9 cellular contexts compared by ENCODE assay signal in genomic region chr21:45555557-45556301, GRCh38. TPM values are rescaled to one million over a fixed set of nuclear protein-coding genes. Genes with fewer than 3 reads are reported as not detected.
DNase-seq lines count a peak whose midpoint lies in the region; ATAC-seq, FAIRE-seq and TF ChIP-seq lines count a peak whose summit lies in the region.
"Had no signal": no experiment of that assay in that cellular context is flagged by ENCODE, and none has a peak within 500 bp of the region (broad histone marks: within the 10 kb centered on the region; RNA-seq: fewer than 3 reads in every experiment).

No MANE protein-coding gene starts in this region.

- H3K4me3 ChIP-seq in SJSA1 (peak overlapping the region; percentile 43), osteoblast (ENCODE audit: insufficient read depth, low read length) (peak overlapping the region; percentile 72)

- H3K36me3 ChIP-seq in SJSA1 (peaks cover 30% of the 10 kb centered on the region), osteoblast (ENCODE audit: insufficient read depth, low read length) (no peaks in the 10 kb centered on the region)

- intact Hi-C loops in Right ventricle myocardium superior (cut with DNase I) = loop anchor here (5.0 to 10.0 kb wide), 3 partner anchors 37 to 369 kb away; no protein-coding TSS in a partner anchor

- peak; percentile 90 for TF ChIP-seq CTCF in osteoblast (IDR thresholded peaks at IDR 0.05; ENCODE audit: extremely low read depth, low read depth, low read length)

- peaks cover 32% of the 10 kb centered on the region for H3K4me1 ChIP-seq in SJSA1 (replicated peaks)
- H3K4me1 ChIP-seq in osteoblast (ENCODE audit: insufficient read depth, low read length) = peaks cover 6% of the 10 kb centered on the region

- no peak for FAIRE-seq in GM19239 (lab: Jason Lieb, UNC)
- FAIRE-seq: islet of Langerhans had no signal

- peak overlapping the region; percentile 92 for H3K4me2 ChIP-seq in osteoblast (ENCODE audit: insufficient read depth, low read length)

- peak overlapping the region; percentile 87 for H2AFZ ChIP-seq in osteoblast (ENCODE audit: low read length)

- WGBS in adipose tissue, 3 donors = 1 to 8% (median 2%) methylated on average over 43 to 62 of the region's 62 CpGs

- H3K9me3 ChIP-seq in SJSA1 (replicated peaks) = no peaks in the 10 kb centered on the region
- no peaks in the 10 kb centered on the region for H3K9me3 ChIP-seq in osteoblast (ENCODE audit: low read depth, low read length)

- ATAC-seq in Right ventricle myocardium superior (ENCODE audit: poor library complexity) = peak; percentile 89
- no peak for ATAC-seq in HG02884 (IDR thresholded peaks at IDR 0.05; ENCODE audit: unreplicated experiment)

- DNase-seq in GM04503 (ENCODE audit: low read depth) (peak; percentile 64), HT-29 (ENCODE audit: low spot score) (peak; percentile 86), SJSA1 (ENCODE audit: low read depth in 1 of 2, low spot score in 2 of 2) (peak; percentile 86 to 91), Right ventricle myocardium superior (peak; percentile 84), osteoblast (ENCODE audit: insufficient read length, low spot score, missing footprints) (peak; percentile 99), GM19239 (ENCODE audit: insufficient read length, low spot score) (no peak)

- peak overlapping the region; percentile 80 for H3K27ac ChIP-seq in SJSA1
- H3K27ac ChIP-seq in adipose tissue (ENCODE audit: low read depth, low read length) = peak overlapping the region; percentile 22
- H3K27ac ChIP-seq in osteoblast (ENCODE audit: low read depth, low read length) = peak overlapping the region; percentile 76

- no peaks in the 10 kb centered on the region for H3K79me2 ChIP-seq in osteoblast (ENCODE audit: insufficient read depth, low read length)

- H3K27me3 ChIP-seq in SJSA1 (replicated peaks) (no peaks in the 10 kb centered on the region), osteoblast (ENCODE audit: insufficient read depth, low read length) (peaks cover 3% of the 10 kb centered on the region)

- no peaks in the 10 kb centered on the region for H4K20me1 ChIP-seq in osteoblast (ENCODE audit: insufficient read depth, low read length)

RNA-seq across cellular contexts. Expression of gene SLC19A1, which starts 13.5 kb away (rescaled TPM):
- total RNA-seq in HT-29 (2014; rRNA removed; shearing (Covaris generic)) = 56.7 and 67.4 TPM in 2 replicates
- 12.7 and 18.0 TPM in 2 replicates for total RNA-seq in SJSA1 (2014; rRNA removed; shearing (Covaris generic))
- polyA plus RNA-seq in adipose tissue = 10 to 100 TPM in 1 of 3 donors, 1 to 10 TPM in 2; 7.0 to 24.2 (median 9.3) TPM
- 6.9 TPM for total RNA-seq in Right ventricle myocardium superior
- 2.9 and 3.2 TPM in 2 replicates for total RNA-seq in osteoblast

Comparison
In these comparisons a context has a peak if more than half of its experiments do, and no peak if none do; other contexts are left out.
1. H3K27ac ChIP-seq: peak in every context shown above with its lines; median percentile 80 in SJSA1; 76 in osteoblast; 22 in adipose tissue.